Comparison of ENCODE assay signal across 1 cellular context in the genomic region with DNA sequence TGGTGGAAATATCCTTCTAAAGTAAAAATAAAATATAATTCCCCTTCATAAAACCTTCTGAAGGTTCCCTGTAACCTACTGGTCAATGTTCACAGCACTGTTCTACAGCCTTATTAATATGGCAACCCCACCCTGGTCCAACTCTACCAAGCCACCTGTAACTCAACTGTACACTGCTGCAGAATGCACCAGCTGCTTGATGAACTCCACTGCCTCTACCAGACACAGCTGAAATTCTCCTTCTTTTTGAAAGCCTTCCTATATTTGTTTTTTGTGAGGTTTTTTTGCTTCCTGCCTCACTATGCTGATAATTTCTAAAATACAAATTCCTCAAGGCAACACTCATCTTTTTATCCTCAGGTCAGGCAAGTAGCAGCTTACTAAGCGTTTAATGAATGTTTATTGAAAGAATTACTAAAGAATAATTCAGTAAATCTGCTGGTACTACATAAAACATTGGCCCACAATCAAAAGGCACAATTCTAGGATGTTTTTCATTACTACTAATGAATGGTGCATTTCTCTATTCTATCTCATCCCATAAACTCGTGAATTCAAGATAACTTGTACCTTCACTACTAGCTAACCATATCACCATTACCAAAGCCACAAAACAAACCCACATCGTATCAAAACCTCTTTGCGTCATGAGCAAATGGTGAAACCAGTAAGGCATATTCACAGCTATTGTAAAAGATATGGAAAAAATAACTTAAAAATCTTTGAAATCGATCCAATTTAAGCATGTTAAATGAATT.
TF ChIP-seq lines count a peak whose summit lies in the region.

No MANE protein-coding gene starts in this region.

TF ChIP-seq in HEK293, 187 proteins besides CTCF, POLR2A, EP300 and RAD21:
- TF ChIP-seq, protein P1, sequence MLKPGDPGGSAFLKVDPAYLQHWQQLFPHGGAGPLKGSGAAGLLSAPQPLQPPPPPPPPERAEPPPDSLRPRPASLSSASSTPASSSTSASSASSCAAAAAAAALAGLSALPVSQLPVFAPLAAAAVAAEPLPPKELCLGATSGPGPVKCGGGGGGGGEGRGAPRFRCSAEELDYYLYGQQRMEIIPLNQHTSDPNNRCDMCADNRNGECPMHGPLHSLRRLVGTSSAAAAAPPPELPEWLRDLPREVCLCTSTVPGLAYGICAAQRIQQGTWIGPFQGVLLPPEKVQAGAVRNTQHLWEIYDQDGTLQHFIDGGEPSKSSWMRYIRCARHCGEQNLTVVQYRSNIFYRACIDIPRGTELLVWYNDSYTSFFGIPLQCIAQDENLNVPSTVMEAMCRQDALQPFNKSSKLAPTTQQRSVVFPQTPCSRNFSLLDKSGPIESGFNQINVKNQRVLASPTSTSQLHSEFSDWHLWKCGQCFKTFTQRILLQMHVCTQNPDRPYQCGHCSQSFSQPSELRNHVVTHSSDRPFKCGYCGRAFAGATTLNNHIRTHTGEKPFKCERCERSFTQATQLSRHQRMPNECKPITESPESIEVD (tag by site-specific recombination; IDR thresholded peaks at IDR 0.05), result 0 out of 2 replicates have a peak, but pooled peaks have one; percentile 17
- TF ChIP-seq ZNF521 (tag by site-specific recombination; IDR thresholded peaks at IDR 0.05), result no peak
- TF ChIP-seq ZNF223 (tag by site-specific recombination; IDR thresholded peaks at IDR 0.05), result no peak
- TF ChIP-seq SCRT2 (tag by site-specific recombination; IDR thresholded peaks at IDR 0.05), result peak; percentile 91
- TF ChIP-seq ZNF24 (tag by site-specific recombination; IDR thresholded peaks at IDR 0.05), result no peak
